17 cellular contexts compared by ENCODE assay signal in genomic region chr14:34113051-34113511, GRCh38.
DNase-seq lines count a peak whose midpoint lies in the region; TF ChIP-seq lines count a peak whose summit lies in the region.
"Had no signal": no experiment of that assay in that cellular context is flagged by ENCODE, and none has a peak within 500 bp of the region (broad histone marks: within the 10 kb centered on the region; RNA-seq: fewer than 3 reads in every experiment).

No MANE protein-coding gene starts in this region.

- no peaks in the 10 kb centered on the region for H3K36me3 ChIP-seq in PC-9 (ENCODE audit: low read depth)
- H3K36me3 ChIP-seq in trophoblast cell (ENCODE audit: control insufficient read depth in 1 of 2, insufficient read depth in 2 of 2, low read length in 2 of 2): no peaks in the 10 kb centered on the region

- H2BK5ac ChIP-seq in trophoblast cell (ENCODE audit: low read depth, low read length, poor library complexity): no peak overlapping the region

- DNase-seq in EL: peak; percentile 91
- DNase-seq in PC-9: peak; percentile 59 to 95
- no peak for DNase-seq in chondrocyte (ENCODE audit: low spot score)
- peak; percentile 71 to 91 for DNase-seq in trophoblast cell
- no peak for DNase-seq in GM10266 (ENCODE audit: extremely low spot score)
- DNase-seq in NCI-H82 treated with DMSO at 0.1 percent for 48 hours (lab: John Stamatoyannopoulos, UW; ENCODE audit: unreplicated experiment): no peak
- DNase-seq in NCI-H187 (lab: John Stamatoyannopoulos, UW): no peak
- no peak for DNase-seq in cortex of kidney (lab: John Stamatoyannopoulos, UW)
- DNase-seq: activated CD4-positive, alpha-beta T cell treated with anti-CD3 and anti-CD28 coated beads for 48 hours; caudate nucleus; GOT3; immature natural killer cell; NCI-H1436; NCI-H82; retina; T-helper 1 cell had no signal

- H4K20me1 ChIP-seq in PC-9 (ENCODE audit: insufficient read depth): no peaks in the 10 kb centered on the region

- no peaks in the 10 kb centered on the region for H3K27me3 ChIP-seq in PC-9 (ENCODE audit: insufficient read depth, low read depth)
- no peaks in the 10 kb centered on the region for H3K27me3 ChIP-seq in trophoblast cell (ENCODE audit: insufficient read depth, low read length)

- no peak overlapping the region for H3K9ac ChIP-seq in trophoblast cell (ENCODE audit: low read length)

- H3K4me3 Mint-ChIP-seq in chondrocyte (ENCODE audit: unreplicated experiment): peak overlapping the region; percentile 33
- H3K4me3 Mint-ChIP-seq: activated T-helper 17 cell treated with anti-CD3 and anti-CD28 coated beads, Interleukin-2, amount 50 U/mL, for 72 hours; immature natural killer cell had no signal

- WGBS in trophoblast cell (ENCODE audit: extremely low coverage, insufficient coverage, insufficient read length): no CpG with 5 or more reads among the region's 5 CpGs

- H3K9me2 ChIP-seq in PC-9 (ENCODE audit: insufficient read depth): no peaks in the 10 kb centered on the region

- H3K4me1 Mint-ChIP-seq in chondrocyte (ENCODE audit: low read depth): peaks cover 19% of the 10 kb centered on the region
- H3K4me1 Mint-ChIP-seq: activated T-helper 17 cell treated with anti-CD3 and anti-CD28 coated beads, Interleukin-2, amount 50 U/mL, for 72 hours; immature natural killer cell had no signal

- no peak overlapping the region for H4K91ac ChIP-seq in trophoblast cell (ENCODE audit: low read depth, low read length)

- H3K4ac ChIP-seq in trophoblast cell (ENCODE audit: low read depth, low read length): no peak overlapping the region

- H3K9me3 Mint-ChIP-seq in chondrocyte (ENCODE audit: low read depth): peaks cover 11% of the 10 kb centered on the region

- peaks cover 31% of the 10 kb centered on the region for H3K4me1 ChIP-seq in PC-9 (replicated peaks; ENCODE audit: insufficient read depth)
- H3K4me1 ChIP-seq in trophoblast cell (ENCODE audit: control insufficient read depth in 1 of 2, insufficient read depth in 2 of 2, low read length in 2 of 2): peaks cover 5 to 9% of the 10 kb centered on the region in 2 experiments

- H3K4me3 ChIP-seq in PC-9 (0 out of 2 replicates have a peak overlapping the region, but pooled peaks have one; percentile 18), trophoblast cell (ENCODE audit: low read depth, low read length) (no peak overlapping the region)

- H3K79me2 ChIP-seq in PC-9 (ENCODE audit: low read depth) (no peaks in the 10 kb centered on the region), trophoblast cell (ENCODE audit: control insufficient read depth, insufficient read depth, low read length, poor library complexity) (no peaks in the 10 kb centered on the region)

- no peak overlapping the region for H3K14ac ChIP-seq in trophoblast cell (ENCODE audit: low read length)

- peak overlapping the region; percentile 23; the same call in 1 of the 2 replicates for H2AFZ ChIP-seq in PC-9
- no peak overlapping the region for H2AFZ ChIP-seq in trophoblast cell (ENCODE audit: insufficient read depth, low read length, poor library complexity)

- H4K8ac ChIP-seq in trophoblast cell (ENCODE audit: low read depth, low read length): no peak overlapping the region

- no peak overlapping the region for H3K23ac ChIP-seq in trophoblast cell (ENCODE audit: low read length)

- peak overlapping the region; percentile 67 for H3K4me2 ChIP-seq in PC-9
- H3K4me2 ChIP-seq in trophoblast cell (ENCODE audit: low read length): no peak overlapping the region

- no TSS peak for BruUV-seq in PC-9 (replicated peaks; lab: Mats Ljungman, UMichigan)

- no peak overlapping the region for H4K12ac ChIP-seq in trophoblast cell (ENCODE audit: low read depth, low read length)

- peaks cover 5% of the 10 kb centered on the region for H3K79me1 ChIP-seq in trophoblast cell (ENCODE audit: low read length)

- H3K9me3 ChIP-seq in PC-9 (ENCODE audit: insufficient read depth, low read depth) (no peaks in the 10 kb centered on the region; the same call in 1 of the 2 replicates), trophoblast cell (ENCODE audit: insufficient read depth, low read depth, low read length) (no peaks in the 10 kb centered on the region)

- POLR2A ChIA-PET in PC-9 (lab: Charles Lee; ENCODE audit: unreplicated experiment): interaction anchor here (0.7 kb wide), 1 partner anchor 61 kb away, joined by 6 read pairs; no protein-coding TSS in a partner anchor

- intact Hi-C loops in PC-9 (cut with micrococcal nuclease; ENCODE audit: unreplicated experiment): loop anchor here (1.0 kb wide), 2 partner anchors 26 to 198 kb away; no protein-coding TSS in a partner anchor

- peaks cover 23% of the 10 kb centered on the region for H3F3A ChIP-seq in PC-9 (ENCODE audit: insufficient read depth, low read depth)

- H3K27ac ChIP-seq in PC-9: peak overlapping the region; percentile 54
- peak overlapping the region; percentile 39 for H3K27ac ChIP-seq in trophoblast cell (ENCODE audit: low read depth, low read length)

- no peaks in the 10 kb centered on the region for H3K27me3 Mint-ChIP-seq in chondrocyte (ENCODE audit: low read depth)

- H2AK5ac ChIP-seq in trophoblast cell (ENCODE audit: low read length): no peak overlapping the region

- peaks cover 3% of the 10 kb centered on the region for H3K36me3 Mint-ChIP-seq in chondrocyte (ENCODE audit: low read depth)
- H3K36me3 Mint-ChIP-seq: immature natural killer cell had no signal

- no peak for TF ChIP-seq CTCF in PC-9 (conservative IDR thresholded peaks at IDR 0.05)
- TF ChIP-seq CTCF in chondrocyte (IDR thresholded peaks at IDR 0.05): no peak
- no peak for TF ChIP-seq CTCF in GM10266 (IDR thresholded peaks at IDR 0.05; ENCODE audit: control insufficient read depth, insufficient read depth, low read depth, missing control alignments)

- no peak overlapping the region for H2BK120ac ChIP-seq in trophoblast cell (ENCODE audit: insufficient read depth, low read length, poor library complexity)

- no peak overlapping the region for H2BK12ac ChIP-seq in trophoblast cell (ENCODE audit: low read length)

- H3K27ac Mint-ChIP-seq in chondrocyte (ENCODE audit: unreplicated experiment): peak overlapping the region; percentile 41
- H3K27ac Mint-ChIP-seq: activated T-helper 17 cell treated with anti-CD3 and anti-CD28 coated beads, Interleukin-2, amount 50 U/mL, for 72 hours; immature natural killer cell had no signal

- H3K18ac ChIP-seq in trophoblast cell (ENCODE audit: low read length): no peak overlapping the region

- CTCF ChIA-PET in PC-9 (lab: Charles Lee): interaction anchor here (0.6 kb wide), 1 partner anchor 123 kb away, joined by 3 read pairs; no protein-coding TSS in a partner anchor

Comparison
In these comparisons a context has a peak if more than half of its experiments do, and no peak if none do; other contexts are left out.
1. DNase-seq: peak in EL (single experiment), PC-9 (2 of 2) and trophoblast cell (2 of 2); none in chondrocyte (single experiment), GM10266 (single experiment), NCI-H82 treated with DMSO at 0.1 percent for 48 hours (single experiment), NCI-H187 (0 of 2) and cortex of kidney (single experiment).